In genomic region chr15:65303687-65304392, GRCh38 we compare ENCODE assay signal across 1 cellular context.
TF ChIP-seq lines count a peak whose summit lies in the region.

No MANE protein-coding gene starts in this region.

TF ChIP-seq in HepG2, 621 proteins besides CTCF, POLR2A, EP300 and RAD21 (continued from another document and continues in another):
- peak; percentile 97 for TF ChIP-seq ZNF142 (CRISPR knock-in tag; IDR thresholded peaks at IDR 0.05)
- TF ChIP-seq POGK (CRISPR knock-in tag; conservative IDR thresholded peaks at IDR 0.05), result no peak
- no peak for TF ChIP-seq THYN1 (CRISPR knock-in tag; IDR thresholded peaks at IDR 0.05; ENCODE audit: borderline replicate concordance, low read depth)
- TF ChIP-seq ZBTB7B (CRISPR knock-in tag; IDR thresholded peaks at IDR 0.05), result no peak
- peak; percentile 8 for TF ChIP-seq KDM2A (CRISPR knock-in tag; IDR thresholded peaks at IDR 0.05; ENCODE audit: borderline replicate concordance, low read depth)
- TF ChIP-seq ZNF18 (CRISPR knock-in tag; IDR thresholded peaks at IDR 0.05; ENCODE audit: insufficient replicate concordance), result no peak
- no peak for TF ChIP-seq USF2 (IDR thresholded peaks at IDR 0.05; ENCODE audit: low read depth, low read length)
- no peak for TF ChIP-seq USF2 (CRISPR knock-in tag; IDR thresholded peaks at IDR 0.05; ENCODE audit: borderline replicate concordance)
- TF ChIP-seq MZF1 (CRISPR knock-in tag; IDR thresholded peaks at IDR 0.05; ENCODE audit: borderline replicate concordance), result no peak
- no peak for TF ChIP-seq FOXA3 (CRISPR knock-in tag; IDR thresholded peaks at IDR 0.05)
- no peak for TF ChIP-seq BATF2 (CRISPR knock-in tag; IDR thresholded peaks at IDR 0.05)
- no peak for TF ChIP-seq YY1 (IDR thresholded peaks at IDR 0.05; ENCODE audit: insufficient read depth, insufficient replicate concordance, low read depth, low read length)
- no peak for TF ChIP-seq TOE1 (CRISPR knock-in tag; IDR thresholded peaks at IDR 0.05)
- no peak for TF ChIP-seq ZNF124 (CRISPR knock-in tag; IDR thresholded peaks at IDR 0.05)
- no peak; the same call in 1 of the 2 replicates for TF ChIP-seq POLR2G (IDR thresholded peaks at IDR 0.05; ENCODE audit: low read depth, low read length)
- TF ChIP-seq ZNF629 (CRISPR knock-in tag; conservative IDR thresholded peaks at IDR 0.05), result no peak
- peak; percentile 99 for TF ChIP-seq ZFAT (CRISPR knock-in tag; conservative IDR thresholded peaks at IDR 0.05)
- peak; percentile 91 for TF ChIP-seq MAX (IDR thresholded peaks at IDR 0.05)
- no peak for TF ChIP-seq PPARG (CRISPR knock-in tag; conservative IDR thresholded peaks at IDR 0.05)
- TF ChIP-seq JUNB (CRISPR knock-in tag; IDR thresholded peaks at IDR 0.05; ENCODE audit: borderline replicate concordance), result no peak
- TF ChIP-seq ZNF468 (CRISPR knock-in tag; IDR thresholded peaks at IDR 0.05), result 0 out of 2 replicates have a peak, but pooled peaks have one; percentile 14
- TF ChIP-seq ZNF484 (CRISPR knock-in tag; IDR thresholded peaks at IDR 0.05; ENCODE audit: borderline replicate concordance, low read depth), result no peak
- no peak for TF ChIP-seq SMAD9 (CRISPR knock-in tag; IDR thresholded peaks at IDR 0.05)
- no peak for TF ChIP-seq SNAI1 (CRISPR knock-in tag; IDR thresholded peaks at IDR 0.05; ENCODE audit: borderline replicate concordance)
- no peak for TF ChIP-seq ZNF570 (CRISPR knock-in tag; IDR thresholded peaks at IDR 0.05; ENCODE audit: borderline replicate concordance)
- no peak for TF ChIP-seq ZSCAN29 (CRISPR knock-in tag; conservative IDR thresholded peaks at IDR 0.05)
- peak; percentile 23; the same call in 1 of the 2 replicates for TF ChIP-seq ZNF263 (CRISPR knock-in tag; IDR thresholded peaks at IDR 0.05)
- no peak for TF ChIP-seq HNRNPH1 (optimal IDR thresholded peaks at IDR 0.05; ENCODE audit: low read depth, low read length)
- TF ChIP-seq FOXK1 (CRISPR knock-in tag; IDR thresholded peaks at IDR 0.05; ENCODE audit: borderline replicate concordance, low read depth), result no peak
- no peak for TF ChIP-seq ZNF512B (CRISPR knock-in tag; IDR thresholded peaks at IDR 0.05; ENCODE audit: borderline replicate concordance)
- TF ChIP-seq MAFG (CRISPR knock-in tag; IDR thresholded peaks at IDR 0.05), result no peak
- no peak for TF ChIP-seq GMEB1 (CRISPR knock-in tag; IDR thresholded peaks at IDR 0.05; ENCODE audit: borderline replicate concordance)
- TF ChIP-seq KAT7 (CRISPR knock-in tag; IDR thresholded peaks at IDR 0.05; ENCODE audit: borderline replicate concordance), result peak; percentile 57; the same call in 1 of the 2 replicates
- no peak for TF ChIP-seq ZNF776 (CRISPR knock-in tag; IDR thresholded peaks at IDR 0.05)
- TF ChIP-seq TFDP2 (CRISPR knock-in tag; IDR thresholded peaks at IDR 0.05), result peak; percentile 58
- TF ChIP-seq ZNF382 (CRISPR knock-in tag; IDR thresholded peaks at IDR 0.05; ENCODE audit: borderline replicate concordance), result no peak
- no peak for TF ChIP-seq TOPORS (CRISPR knock-in tag; IDR thresholded peaks at IDR 0.05)
- TF ChIP-seq KDM3A (CRISPR knock-in tag; IDR thresholded peaks at IDR 0.05; ENCODE audit: low read depth), result no peak
- TF ChIP-seq ZBTB26 (CRISPR knock-in tag; IDR thresholded peaks at IDR 0.05; ENCODE audit: borderline replicate concordance), result no peak
